In genomic region chr10:9302142-9302746, GRCh38 we compare ENCODE assay signal across 8 cellular contexts.
DNase-seq lines count a peak whose midpoint lies in the region; ATAC-seq and TF ChIP-seq lines count a peak whose summit lies in the region.

No MANE protein-coding gene starts in this region.

- 31 to 50% methylated on average over 3 of the region's 3 CpGs for WGBS in upper lobe of left lung, 2 donors

- no peak for TF ChIP-seq EP300 in upper lobe of left lung (IDR thresholded peaks at IDR 0.05)

- no peak for TF ChIP-seq POLR2A in upper lobe of left lung (IDR thresholded peaks at IDR 0.05)

- no peaks in the 10 kb centered on the region for H3K36me3 ChIP-seq in upper lobe of left lung

- peak; percentile 73 for DNase-seq in CD1c-positive myeloid dendritic cell (ENCODE audit: extremely low spot score)
- DNase-seq in GM13977 (ENCODE audit: low spot score): peak; percentile 9
- DNase-seq in NCI-H1105 (lab: John Stamatoyannopoulos, UW): peak; percentile 8
- peak; percentile 48 for DNase-seq in amniotic epithelial cell (ENCODE audit: low read depth)
- DNase-seq in inferior parietal cortex (ENCODE audit: extremely low spot score): peak; percentile 88
- no peak for DNase-seq in upper lobe of left lung

- peak in 1 of 2 donors; percentile 66 for ATAC-seq in upper lobe of left lung (ENCODE audit: low FRiP score in 2 of 2)
- no peak for ATAC-seq in GM21360 (IDR thresholded peaks at IDR 0.05; ENCODE audit: unreplicated experiment)
- ATAC-seq in HG02759 (IDR thresholded peaks at IDR 0.05; ENCODE audit: unreplicated experiment): no peak

- H3K27me3 ChIP-seq in upper lobe of left lung: no peaks in the 10 kb centered on the region

- H3K4me3 ChIP-seq in upper lobe of left lung: no peak overlapping the region

- H3K4me1 ChIP-seq in upper lobe of left lung: no peaks in the 10 kb centered on the region

- in situ Hi-C loops in GM13977 (cut with MboI; ENCODE audit: low pct_unique_long_range_greater_than_20kb, low sequenced_read_pairs, unreplicated experiment): no loop called here

- H3K27ac ChIP-seq in upper lobe of left lung: no peak overlapping the region

- H3K9me3 ChIP-seq in upper lobe of left lung: no peaks in the 10 kb centered on the region

- TF ChIP-seq CTCF in GM13977 (IDR thresholded peaks at IDR 0.05; ENCODE audit: extremely low read depth, insufficient read depth, missing control alignments) (peak; percentile 31), upper lobe of left lung (IDR thresholded peaks at IDR 0.05) (peak in 5 of 6 experiments; percentile 10 to 58 (median 49))

Comparison
In these comparisons a context has a peak if more than half of its experiments do, and no peak if none do; other contexts are left out.
1. DNase-seq: peak in CD1c-positive myeloid dendritic cell (single experiment), GM13977 (single experiment), NCI-H1105 (single experiment), amniotic epithelial cell (single experiment) and inferior parietal cortex (single experiment); none in upper lobe of left lung (0 of 2).